In the genomic region with DNA sequence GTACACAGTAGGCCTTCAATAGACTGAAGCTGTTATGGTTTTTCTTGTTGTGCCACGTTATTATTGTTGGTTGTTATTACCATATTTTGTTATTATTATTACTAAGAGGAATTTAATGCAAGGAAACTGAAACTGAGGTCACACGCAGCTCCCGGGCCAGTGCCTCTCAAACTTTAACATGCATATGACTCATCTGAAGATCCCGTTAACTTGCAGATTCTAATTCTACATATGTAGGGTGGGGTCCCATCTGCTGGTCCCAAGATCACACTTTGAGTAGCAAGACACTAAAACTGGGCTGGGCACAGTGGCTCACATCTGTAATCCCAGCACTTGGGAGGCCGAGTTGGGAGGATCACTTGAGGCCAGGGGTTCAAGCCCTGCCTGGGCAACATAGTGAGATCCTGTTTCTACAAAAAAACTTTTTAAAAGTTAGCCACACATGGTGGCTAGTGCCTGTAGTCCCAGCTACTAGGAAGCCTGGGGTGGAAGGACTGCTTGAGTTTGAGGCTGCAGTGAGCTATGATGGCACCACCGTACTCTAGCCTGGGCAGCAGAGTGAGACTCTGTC, we compare ENCODE assay signal across 13 cellular contexts. TPM values are rescaled to one million over a fixed set of nuclear protein-coding genes. Genes with fewer than 3 reads are reported as not detected.
A peak's percentile ranks its signal among the peaks of the same experiment; 100 is the strongest.
DNase-seq lines count a peak whose midpoint lies in the region; ATAC-seq and FAIRE-seq lines count a peak whose summit lies in the region.
"Had no signal": no experiment of that assay in that cellular context is flagged by ENCODE, and none has a peak within 500 bp of the region (broad histone marks: within the 10 kb centered on the region; RNA-seq: fewer than 3 reads in every experiment).

No MANE protein-coding gene starts in this region.

- H4K5ac ChIP-seq in mesendoderm (ENCODE audit: low read length), result no peak overlapping the region

- CTCF ChIA-PET in activated CD4-positive, alpha-beta T cell treated with anti-CD3 and anti-CD28 coated beads, Interleukin-2, amount 10 ng/mL, durations not matched to agents 7 days and 5 days (lab: Charles Lee), result no interaction called here

- POLR2A ChIA-PET in activated CD4-positive, alpha-beta T cell treated with anti-CD3 and anti-CD28 coated beads, Interleukin-2, amount 10 ng/mL, durations not matched to agents 7 days and 5 days (lab: Charles Lee), result no interaction called here

- no peak overlapping the region for H4K8ac ChIP-seq in mesendoderm (ENCODE audit: low read depth, low read length)

- no peaks in the 10 kb centered on the region for H3K36me3 ChIP-seq in mesendoderm (ENCODE audit: control insufficient read depth, insufficient read depth, low read length)
- H3K36me3 ChIP-seq: SJCRH30 had no signal

- no peak overlapping the region for H3K27ac ChIP-seq in mesendoderm (ENCODE audit: low read depth, low read length)
- H3K27ac ChIP-seq: HL-60, SJCRH30 had no signal

- FAIRE-seq in GM18507 (lab: Jason Lieb, UNC), result peak; percentile 75

- no peak overlapping the region for H3K9ac ChIP-seq in mesendoderm (ENCODE audit: low read length)

- H3K9me3 Mint-ChIP-seq in activated CD4-positive, alpha-beta T cell treated with anti-CD3 and anti-CD28 coated beads, Interleukin-2, amount 10 ng/mL, durations not matched to agents 7 days and 5 days, result no peaks in the 10 kb centered on the region
- H3K9me3 Mint-ChIP-seq: activated CD8-positive, alpha-beta T cell treated with anti-CD3 and anti-CD28 coated beads for 36 hours had no signal

- no peak overlapping the region for H3K56ac ChIP-seq in mesendoderm (ENCODE audit: low read length)

- no peak overlapping the region for H3K4me2 ChIP-seq in mesendoderm (ENCODE audit: low read length)

- H3K79me2 ChIP-seq in mesendoderm (ENCODE audit: control insufficient read depth, insufficient read depth, low read length), result no peaks in the 10 kb centered on the region

- H2BK120ac ChIP-seq in mesendoderm (ENCODE audit: low read depth, low read length), result no peak overlapping the region

- no peak overlapping the region for H3K4me3 ChIP-seq in mesendoderm (ENCODE audit: low read length)
- H3K4me3 ChIP-seq: SJCRH30 had no signal

- H2BK5ac ChIP-seq in mesendoderm (ENCODE audit: low read length), result no peak overlapping the region

- H3K4me1 ChIP-seq in mesendoderm (ENCODE audit: control insufficient read depth, low read depth, low read length), result peaks cover 3% of the 10 kb centered on the region
- H3K4me1 ChIP-seq: SJCRH30 had no signal

- H3K79me1 ChIP-seq in mesendoderm (ENCODE audit: low read length), result no peaks in the 10 kb centered on the region

- DNase-seq in GM18507 (ENCODE audit: extremely low spot score, insufficient read length, low read depth) (peak; percentile 39), NOMO-1 treated with DMSO at 0.1 percent for 48 hours (lab: John Stamatoyannopoulos, UW; ENCODE audit: unreplicated experiment) (peak; percentile 62), pons (ENCODE audit: low spot score) (peak; percentile 5), left cardiac atrium (no peak), NCI-H345 treated with DMSO at 0.1 percent for 48 hours (lab: John Stamatoyannopoulos, UW; ENCODE audit: unreplicated experiment) (no peak), mesendoderm (no peak)
- no peak for DNase-seq in activated CD4-positive, alpha-beta T cell treated with anti-CD3 and anti-CD28 coated beads, Interleukin-2, amount 10 ng/mL, durations not matched to agents 7 days and 5 days
- DNase-seq: activated CD8-positive, alpha-beta T cell treated with anti-CD3 and anti-CD28 coated beads for 36 hours; NCI-H1694; SJCRH30 had no signal

- H3K4me1 Mint-ChIP-seq in activated CD4-positive, alpha-beta T cell treated with anti-CD3 and anti-CD28 coated beads, Interleukin-2, amount 10 ng/mL, durations not matched to agents 7 days and 5 days, result no peaks in the 10 kb centered on the region

- H2AK5ac ChIP-seq in mesendoderm (ENCODE audit: low read length), result no peak overlapping the region

- H3K4ac ChIP-seq in mesendoderm (ENCODE audit: low read depth, low read length), result no peak overlapping the region

- intact Hi-C loops in left cardiac atrium (cut with DNase I), result no loop called here

- H3K4me3 Mint-ChIP-seq in activated CD4-positive, alpha-beta T cell treated with anti-CD3 and anti-CD28 coated beads, Interleukin-2, amount 10 ng/mL, durations not matched to agents 7 days and 5 days, result no peak overlapping the region
- H3K4me3 Mint-ChIP-seq: activated CD8-positive, alpha-beta T cell treated with anti-CD3 and anti-CD28 coated beads for 36 hours had no signal

- H2BK15ac ChIP-seq in mesendoderm (replicated peaks; ENCODE audit: low read depth), result no peak overlapping the region

- peak; percentile 69 for ATAC-seq in HG02642 (IDR thresholded peaks at IDR 0.05; ENCODE audit: poor library complexity, unreplicated experiment)
- ATAC-seq in left cardiac atrium, result no peak
- ATAC-seq: activated CD8-positive, alpha-beta T cell treated with anti-CD3 and anti-CD28 coated beads for 36 hours had no signal

- H3K27ac Mint-ChIP-seq in activated CD4-positive, alpha-beta T cell treated with anti-CD3 and anti-CD28 coated beads, Interleukin-2, amount 10 ng/mL, durations not matched to agents 7 days and 5 days, result no peak overlapping the region
- H3K27ac Mint-ChIP-seq: activated CD8-positive, alpha-beta T cell treated with anti-CD3 and anti-CD28 coated beads for 36 hours had no signal

- H3K18ac ChIP-seq in mesendoderm (ENCODE audit: low read length), result no peak overlapping the region

- no peak overlapping the region for H3K23ac ChIP-seq in mesendoderm (ENCODE audit: low read length)

- H3K27me3 Mint-ChIP-seq in activated CD4-positive, alpha-beta T cell treated with anti-CD3 and anti-CD28 coated beads, Interleukin-2, amount 10 ng/mL, durations not matched to agents 7 days and 5 days, result peaks cover 3% of the 10 kb centered on the region

- no peaks in the 10 kb centered on the region for H3K27me3 ChIP-seq in mesendoderm (ENCODE audit: insufficient read depth, low read length, poor library complexity)
- H3K27me3 ChIP-seq: SJCRH30 had no signal

- H3K36me3 Mint-ChIP-seq in activated CD4-positive, alpha-beta T cell treated with anti-CD3 and anti-CD28 coated beads, Interleukin-2, amount 10 ng/mL, durations not matched to agents 7 days and 5 days (ENCODE audit: low read depth), result no peaks in the 10 kb centered on the region

- WGBS in mesendoderm (ENCODE audit: extremely low coverage, insufficient coverage, low lambda C conversion rate), result no CpG with 5 or more reads among the region's 6 CpGs

RNA-seq across cellular contexts. Expression of a gene that starts 0.9 kb away (rescaled TPM):
- 1 to 10 TPM; 3.6 to 7.8 TPM for total RNA-seq in left cardiac atrium
- not detected for polyA plus RNA-seq in mesendoderm (2013, experiment 1 of 2)
- polyA plus RNA-seq in mesendoderm (2013, experiment 2 of 2), result not detected
- total RNA-seq in activated CD4-positive, alpha-beta T cell treated with anti-CD3 and anti-CD28 coated beads, Interleukin-2, amount 10 ng/mL, durations not matched to agents 7 days and 5 days, result not detected
- total RNA-seq: activated CD8-positive, alpha-beta T cell treated with anti-CD3 and anti-CD28 coated beads for 36 hours; SJCRH30 had no signal

RNA-seq across cellular contexts. Expression of a gene that starts 5.7 kb away (rescaled TPM):
- total RNA-seq in left cardiac atrium, result not detected
- polyA plus RNA-seq in mesendoderm (2013, experiment 1 of 2), result not detected
- not detected for polyA plus RNA-seq in mesendoderm (2013, experiment 2 of 2)
- not detected for total RNA-seq in activated CD4-positive, alpha-beta T cell treated with anti-CD3 and anti-CD28 coated beads, Interleukin-2, amount 10 ng/mL, durations not matched to agents 7 days and 5 days
- total RNA-seq: activated CD8-positive, alpha-beta T cell treated with anti-CD3 and anti-CD28 coated beads for 36 hours; omental fat pad; SJCRH30 had no signal

RNA-seq across cellular contexts. Expression of a gene that starts 41.1 kb away (rescaled TPM):
- total RNA-seq in left cardiac atrium, result not detected
- polyA plus RNA-seq in mesendoderm (2013, experiment 1 of 2), result not detected
- polyA plus RNA-seq in mesendoderm (2013, experiment 2 of 2), result not detected
- not detected for total RNA-seq in activated CD4-positive, alpha-beta T cell treated with anti-CD3 and anti-CD28 coated beads, Interleukin-2, amount 10 ng/mL, durations not matched to agents 7 days and 5 days
- total RNA-seq: activated CD8-positive, alpha-beta T cell treated with anti-CD3 and anti-CD28 coated beads for 36 hours; SJCRH30 had no signal

RNA-seq across cellular contexts. Expression of a gene that starts 57.7 kb away (rescaled TPM):
- not detected for total RNA-seq in left cardiac atrium
- not detected for polyA plus RNA-seq in mesendoderm (2013, experiment 1 of 2)
- polyA plus RNA-seq in mesendoderm (2013, experiment 2 of 2), result not detected
- not detected for total RNA-seq in activated CD4-positive, alpha-beta T cell treated with anti-CD3 and anti-CD28 coated beads, Interleukin-2, amount 10 ng/mL, durations not matched to agents 7 days and 5 days
- total RNA-seq: activated CD8-positive, alpha-beta T cell treated with anti-CD3 and anti-CD28 coated beads for 36 hours; omental fat pad; SJCRH30 had no signal

Comparison
In these comparisons a context has a peak if more than half of its experiments do, and no peak if none do; other contexts are left out.
1. DNase-seq: peak in GM18507 (single experiment), NOMO-1 treated with DMSO at 0.1 percent for 48 hours (single experiment) and pons (single experiment); none in left cardiac atrium (single experiment), NCI-H345 treated with DMSO at 0.1 percent for 48 hours (single experiment), mesendoderm (single experiment) and activated CD4-positive, alpha-beta T cell treated with anti-CD3 and anti-CD28 coated beads, Interleukin-2, amount 10 ng/mL, durations not matched to agents 7 days and 5 days (single experiment).
2. RNA of a gene that starts 0.9 kb away (total RNA-seq): 3.6 to 7.8 TPM in left cardiac atrium; not detected in activated CD4-positive, alpha-beta T cell treated with anti-CD3 and anti-CD28 coated beads, Interleukin-2, amount 10 ng/mL, durations not matched to agents 7 days and 5 days; every median in the first group is over 4 times any median in the second.